In genomic region chr9:6239048-6239461, GRCh38 we compare ENCODE assay signal across 1 cellular context.
TF ChIP-seq lines count a peak whose summit lies in the region.

No MANE protein-coding gene starts in this region.

TF ChIP-seq in IMR-90, 13 proteins besides CTCF, POLR2A, EP300 and RAD21:
- TF ChIP-seq ELK1 (IDR thresholded peaks at IDR 0.05; ENCODE audit: borderline replicate concordance, low read depth, low read length) (no peak), NFE2L2 (IDR thresholded peaks at IDR 0.05; ENCODE audit: low read depth, low read length) (no peak), RFX5 (IDR thresholded peaks at IDR 0.05; ENCODE audit: low read depth, low read length) (no peak), MAZ (IDR thresholded peaks at IDR 0.05; ENCODE audit: borderline replicate concordance, low read depth, low read length) (no peak), RCOR1 (IDR thresholded peaks at IDR 0.05; ENCODE audit: insufficient replicate concordance, low read length) (no peak), FOS (IDR thresholded peaks at IDR 0.05; ENCODE audit: low read depth, low read length) (no peak), MXI1 (IDR thresholded peaks at IDR 0.05; ENCODE audit: borderline replicate concordance, low read depth, low read length) (no peak), SMC3 (IDR thresholded peaks at IDR 0.05; ENCODE audit: low read depth, low read length) (no peak), CHD1 (IDR thresholded peaks at IDR 0.05; ENCODE audit: low read depth, low read length) (no peak), USF2 (IDR thresholded peaks at IDR 0.05; ENCODE audit: low read depth, low read length) (no peak), CEBPB (IDR thresholded peaks at IDR 0.05; ENCODE audit: low read depth, low read length) (no peak), MAFK (IDR thresholded peaks at IDR 0.05; ENCODE audit: low read depth, low read length) (no peak), BHLHE40 (IDR thresholded peaks at IDR 0.05; ENCODE audit: low read depth, low read length) (no peak)
